ENCODE assay signal across 29 cellular contexts in the genomic region with DNA sequence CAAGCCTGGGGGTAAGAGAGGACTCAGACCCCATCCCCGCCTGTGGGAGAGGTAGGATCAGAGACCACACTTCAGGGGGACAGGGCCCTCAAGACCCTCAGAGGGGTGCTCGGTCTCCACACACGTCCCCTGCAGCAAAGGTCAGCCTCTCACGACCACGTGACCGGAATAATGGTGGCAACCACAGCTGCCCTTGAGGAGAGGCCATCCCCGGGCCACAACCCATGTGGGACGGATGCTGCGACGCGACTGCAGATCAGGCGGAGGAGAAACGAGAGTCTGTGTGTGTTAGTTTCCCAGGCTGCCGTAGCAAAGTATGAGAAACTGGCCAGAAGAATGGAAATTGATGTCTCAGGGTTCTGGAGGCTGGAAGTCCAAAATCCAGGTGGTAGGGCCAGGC.
"Had no signal": no experiment of that assay in that cellular context is flagged by ENCODE, and none has a peak within 500 bp of the region (broad histone marks: within the 10 kb centered on the region; RNA-seq: fewer than 3 reads in every experiment).

No MANE protein-coding gene starts in this region.

- H3K27ac ChIP-seq: brain microvascular endothelial cell, VCaP had no signal

- FAIRE-seq: astrocyte, colon, endometrium, frontal cortex had no signal

- H3K27me3 ChIP-seq: brain microvascular endothelial cell had no signal

- H3K27ac Mint-ChIP-seq: activated B cell treated with CpG ODN at 0.5 μM for 24 hours; activated CD8-positive, alpha-beta T cell treated with anti-CD3 and anti-CD28 coated beads for 36 hours; activated naive CD8-positive, alpha-beta T cell; activated T-helper 17 cell treated with anti-CD3 and anti-CD28 coated beads, Interleukin-2, amount 50 U/mL, for 72 hours had no signal

- H3K9me3 Mint-ChIP-seq: activated B cell treated with CpG ODN at 0.5 μM for 24 hours; activated CD8-positive, alpha-beta T cell treated with anti-CD3 and anti-CD28 coated beads for 36 hours; activated T-cell treated with anti-CD3 and anti-CD28 coated beads, Interleukin-2, amount 50 U/mL, for 4 hours; activated T-helper 17 cell treated with anti-CD3 and anti-CD28 coated beads, Interleukin-2, amount 50 U/mL, for 72 hours had no signal

- H3K27me3 Mint-ChIP-seq: activated B cell treated with CpG ODN at 0.5 μM for 24 hours; activated CD8-positive, alpha-beta T cell treated with anti-CD3 and anti-CD28 coated beads for 36 hours; activated naive CD8-positive, alpha-beta T cell; activated T-helper 17 cell treated with anti-CD3 and anti-CD28 coated beads, Interleukin-2, amount 50 U/mL, for 72 hours had no signal

- ATAC-seq: activated CD4-positive, CD25-positive, alpha-beta regulatory T cell treated with anti-CD3 and anti-CD28 coated beads, Interleukin-2, amount 50 U/mL, for 24 hours; activated CD8-positive, alpha-beta T cell treated with anti-CD3 and anti-CD28 coated beads for 36 hours; activated T-cell treated with anti-CD3 and anti-CD28 coated beads, Interleukin-2, amount 50 U/mL, for 4 hours; activated T-helper 17 cell treated with anti-CD3 and anti-CD28 coated beads, Interleukin-2, amount 50 U/mL, for 72 hours had no signal

- DNase-seq: activated B cell treated with CpG ODN at 0.5 μM for 24 hours; activated CD4-positive, alpha-beta T cell treated with anti-CD3 and anti-CD28 coated beads for 48 hours; activated CD4-positive, alpha-beta T cell treated with anti-CD3 and anti-CD28 coated beads, Interleukin-2, amount 50 U/mL, for 1 hour; activated CD4-positive, alpha-beta T cell treated with anti-CD3 and anti-CD28 coated beads, Interleukin-2, amount 50 U/mL, for 48 hours; activated CD8-positive, alpha-beta memory T cell treated with anti-CD3 and anti-CD28 coated beads for 24 hours; activated CD8-positive, alpha-beta T cell treated with anti-CD3 and anti-CD28 coated beads for 36 hours; activated effector memory CD4-positive, alpha-beta T cell treated with Interleukin-2 at 50 U/mL for 16 hours; activated gamma-delta T cell treated with Interleukin-2 at 50 U/mL for 16 hours; activated naive CD4-positive, alpha-beta T cell treated with anti-CD3 and anti-CD28 coated beads, Interleukin-2, amount 50 U/mL, for 16 hours; activated naive CD4-positive, alpha-beta T cell treated with Interleukin-2 at 50 U/mL for 16 hours; activated T-cell treated with anti-CD3 and anti-CD28 coated beads, Interleukin-2, amount 50 U/mL, for 4 hours; amniotic stem cell; anterior cingulate cortex; brain microvascular endothelial cell; caudate nucleus; cortex of kidney; dermis blood vessel endothelial cell; effector CD4-positive, alpha-beta T cell; foreskin fibroblast; head of caudate nucleus; T-helper 2 cell had no signal

- H3K4me3 Mint-ChIP-seq: activated B cell treated with CpG ODN at 0.5 μM for 24 hours; activated CD8-positive, alpha-beta T cell treated with anti-CD3 and anti-CD28 coated beads for 36 hours; activated naive CD8-positive, alpha-beta T cell; activated T-cell treated with anti-CD3 and anti-CD28 coated beads, Interleukin-2, amount 50 U/mL, for 4 hours; activated T-helper 17 cell treated with anti-CD3 and anti-CD28 coated beads, Interleukin-2, amount 50 U/mL, for 72 hours had no signal
